12 cellular contexts compared by ENCODE assay signal in the genomic region with DNA sequence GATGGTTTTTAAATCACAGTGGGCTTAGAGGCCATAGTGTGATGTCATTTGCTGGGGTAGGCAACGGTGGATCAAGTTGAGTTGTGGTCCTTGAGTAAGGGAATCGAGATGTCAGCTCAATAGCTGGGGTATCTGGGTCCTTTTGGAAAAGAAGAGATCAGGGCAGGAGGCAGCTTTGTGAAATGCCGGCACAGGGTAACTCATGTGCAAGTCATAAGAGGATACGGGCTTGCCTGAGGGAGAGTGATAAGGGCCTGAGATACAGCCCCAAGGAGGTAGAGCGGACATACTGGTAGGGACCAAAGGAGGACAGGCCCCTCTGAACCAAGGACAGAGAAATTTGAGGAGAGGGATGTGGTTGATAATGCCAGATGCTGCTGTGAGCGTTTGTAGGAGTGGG. TPM values are rescaled to one million over a fixed set of nuclear protein-coding genes. Genes with fewer than 3 reads are reported as not detected.
DNase-seq lines count a peak whose midpoint lies in the region; ATAC-seq, FAIRE-seq and TF ChIP-seq lines count a peak whose summit lies in the region.
"Had no signal": no experiment of that assay in that cellular context is flagged by ENCODE, and none has a peak within 500 bp of the region (broad histone marks: within the 10 kb centered on the region; RNA-seq: fewer than 3 reads in every experiment).

No MANE protein-coding gene starts in this region.

- BruUV-seq in GM12878 (replicated peaks; lab: Mats Ljungman, UMichigan) = TSS peak; percentile 56

- no peak for TF ChIP-seq POLR2A in GM12878 (IDR thresholded peaks at IDR 0.05; ENCODE audit: low read depth, low read length)

- no peak overlapping the region for H3T11ph ChIP-seq in H9 (ENCODE audit: low read length)

- peaks cover 7% of the 10 kb centered on the region for H3K23me2 ChIP-seq in H9 (ENCODE audit: insufficient read length, low read depth, low read length, poor library complexity, severe bottlenecking)

- POLR2A ChIA-PET in AG04450 (lab: Yijun Ruan, JAX) = no interaction called here
- POLR2A ChIA-PET in GM12878 (lab: Charles Lee) = no interaction called here
- POLR2A ChIA-PET in naive thymus-derived CD4-positive, alpha-beta T cell (lab: Charles Lee) = no interaction called here

- no peak overlapping the region for H3K23ac ChIP-seq in H9 (ENCODE audit: insufficient read length, low read depth, low read length)

- TF ChIP-seq CTCF in AG04450 (IDR thresholded peaks at IDR 0.05; ENCODE audit: low read depth, low read length) (no peak), H9 (conservative IDR thresholded peaks at IDR 0.05) (no peak), GM12878 (IDR thresholded peaks at IDR 0.05 in 2 of 3, conservative IDR thresholded peaks at IDR 0.05 in 1 of 3; ENCODE audit: control insufficient read depth in 2 of 3, extremely low read depth in 1 of 3, insufficient read depth in 1 of 3, low read depth in 3 of 3, low read length in 3 of 3) (no peak), MM.1S (IDR thresholded peaks at IDR 0.05; ENCODE audit: low read length) (no peak)

- ATAC-seq in GM12878 (no peak), GM21786 (IDR thresholded peaks at IDR 0.05; ENCODE audit: unreplicated experiment) (no peak)
- ATAC-seq in naive thymus-derived CD4-positive, alpha-beta T cell = no peak

- H3K4me3 ChIP-seq in AG04450 (ENCODE audit: low read depth, low read length) (no peak overlapping the region), GM12878 (no peak overlapping the region), MM.1S (ENCODE audit: low read length) (no peak overlapping the region), SJCRH30 (no peak overlapping the region)
- H3K4me3 ChIP-seq in naive thymus-derived CD4-positive, alpha-beta T cell (ENCODE audit: low read length) = no peak overlapping the region

- peaks cover 53% of the 10 kb centered on the region for H3F3A ChIP-seq in MM.1S (ENCODE audit: insufficient read depth, low read length)

- H3K27ac Mint-ChIP-seq in H9 = peak overlapping the region in 2 of 3 experiments; percentile 45 to 73; a peak in 4 of 7 replicates
- peak overlapping the region; percentile 52 to 99 (median 89) for H3K27ac Mint-ChIP-seq in naive thymus-derived CD4-positive, alpha-beta T cell

- SMC1A ChIA-PET in GM12878 (lab: Charles Lee; ENCODE audit: uncharacterized antibody, unreplicated experiment) = no interaction called here

- H2AFZ ChIP-seq in H9 (ENCODE audit: low read length) (no peak overlapping the region), GM12878 (ENCODE audit: control insufficient read depth, low read depth, low read length) (no peak overlapping the region), MM.1S (ENCODE audit: low read length) (no peak overlapping the region)

- no peaks in the 10 kb centered on the region; the same call in none of the 2 replicates for H3K27me3 Mint-ChIP-seq in H9 (ENCODE audit: low read depth)
- H3K27me3 Mint-ChIP-seq in naive thymus-derived CD4-positive, alpha-beta T cell = no peaks in the 10 kb centered on the region

- TF ChIP-seq EP300 in GM12878 (IDR thresholded peaks at IDR 0.05; ENCODE audit: borderline replicate concordance in 1 of 2, control insufficient read depth in 1 of 2, low read depth in 2 of 2, low read length in 2 of 2) = no peak

- H2BK15ac ChIP-seq in H9 (ENCODE audit: low read depth, low read length) = no peak overlapping the region

- H3K79me2 ChIP-seq in H9 (ENCODE audit: insufficient read depth, low read length) (no peaks in the 10 kb centered on the region), GM12878 (ENCODE audit: control insufficient read depth, insufficient read depth, low read length) (no peaks in the 10 kb centered on the region), MM.1S (ENCODE audit: low read length) (peaks cover 43% of the 10 kb centered on the region)

- no peak overlapping the region for H3K56ac ChIP-seq in H9 (ENCODE audit: insufficient read length, low read depth, low read length)

- H3K27ac ChIP-seq in AG04450 (ENCODE audit: low read depth, low read length) (peak overlapping the region; percentile 94), H9 (ENCODE audit: insufficient read length, low read depth, low read length) (no peak overlapping the region), GM12878 (ENCODE audit: control insufficient read depth, insufficient read depth) (no peak overlapping the region), MM.1S (ENCODE audit: low read length) (no peak overlapping the region), SJCRH30 (no peak overlapping the region)
- H3K27ac ChIP-seq in naive thymus-derived CD4-positive, alpha-beta T cell (ENCODE audit: low read depth, low read length) = peak overlapping the region; percentile 96

- intact Hi-C loops in GM12878 (cut with micrococcal nuclease; ENCODE audit: unreplicated experiment) = no loop called here
- intact Hi-C loops in naive thymus-derived CD4-positive, alpha-beta T cell (cut with micrococcal nuclease) = no loop called here

- CTCF ChIA-PET in AG04450 (lab: Charles Lee) = no interaction called here
- CTCF ChIA-PET in GM12878 (lab: Yijun Ruan, JAX) = no interaction called here
- CTCF ChIA-PET in naive thymus-derived CD4-positive, alpha-beta T cell (lab: Charles Lee) = no interaction called here

- H2BK120ac ChIP-seq in H9 (ENCODE audit: low read depth, low read length, poor library complexity, severe bottlenecking) = no peak overlapping the region

- TF ChIP-seq RAD21 in GM12878 (IDR thresholded peaks at IDR 0.05; ENCODE audit: insufficient read depth, low read depth, low read length) = no peak

- H2BK5ac ChIP-seq in H9 (ENCODE audit: insufficient read length, low read length) = no peak overlapping the region

- H3K79me1 ChIP-seq in H9 (ENCODE audit: insufficient read depth, low read depth, low read length, poor library complexity, severe bottlenecking) = no peaks in the 10 kb centered on the region

- H4K20me1 ChIP-seq in H9 (ENCODE audit: control insufficient read depth, insufficient read depth, insufficient read length) = no peaks in the 10 kb centered on the region
- peaks cover 2% of the 10 kb centered on the region for H4K20me1 ChIP-seq in GM12878 (ENCODE audit: control insufficient read depth, insufficient read depth)
- peaks cover 35% of the 10 kb centered on the region for H4K20me1 ChIP-seq in MM.1S (ENCODE audit: insufficient read depth, low read length)

- RAD21 ChIA-PET in GM12878 (lab: Charles Lee; ENCODE audit: unreplicated experiment) = no interaction called here

- H3K9me2 ChIP-seq in MM.1S (replicated peaks; ENCODE audit: insufficient read depth, low read length) = no peaks in the 10 kb centered on the region

- no peak overlapping the region for H2BK12ac ChIP-seq in H9 (ENCODE audit: insufficient read length, low read depth, low read length)

- H3K36me3 Mint-ChIP-seq in H9 (ENCODE audit: insufficient read depth in 1 of 3, low read depth in 3 of 3) = peaks cover 53 to 72% (median 61%) of the 10 kb centered on the region in 3 experiments; a peak in 6 of 7 replicates
- H3K36me3 Mint-ChIP-seq in naive thymus-derived CD4-positive, alpha-beta T cell = peaks cover 8 to 36% (median 18%) of the 10 kb centered on the region in 5 donors

- H3K9me3 Mint-ChIP-seq in H9 = no peaks in the 10 kb centered on the region
- H3K9me3 Mint-ChIP-seq in naive thymus-derived CD4-positive, alpha-beta T cell = peaks cover 0 to 3% (median 0%) of the 10 kb centered on the region in 11 donors

- H3K36me3 ChIP-seq in GM12878 (ENCODE audit: control insufficient read depth in 2 of 2, insufficient read depth in 2 of 2, low read length in 1 of 2) (peaks cover 32 to 40% of the 10 kb centered on the region in 2 experiments), MM.1S (replicated peaks; ENCODE audit: insufficient read depth, low read length) (peaks cover 28% of the 10 kb centered on the region), SJCRH30 (peaks cover 64% of the 10 kb centered on the region)
- peaks cover 19 to 65% (median 30%) of the 10 kb centered on the region in 3 experiments for H3K36me3 ChIP-seq in naive thymus-derived CD4-positive, alpha-beta T cell (ENCODE audit: control insufficient read depth in 2 of 3, insufficient read depth in 3 of 3, low read length in 3 of 3)

- H3K27me3 ChIP-seq in AG04450 (ENCODE audit: control insufficient read depth, insufficient read depth, low read length) (no peaks in the 10 kb centered on the region), H9 (ENCODE audit: insufficient read depth, low read length) (no peaks in the 10 kb centered on the region), GM12878 (replicated peaks in 1 of 2; ENCODE audit: control insufficient read depth in 2 of 2, insufficient read depth in 2 of 2, low read length in 1 of 2) (no peaks in the 10 kb centered on the region), MM.1S (replicated peaks; ENCODE audit: insufficient read depth, low read length) (no peaks in the 10 kb centered on the region), SJCRH30 (no peaks in the 10 kb centered on the region)
- no peaks in the 10 kb centered on the region for H3K27me3 ChIP-seq in naive thymus-derived CD4-positive, alpha-beta T cell (ENCODE audit: control insufficient read depth in 2 of 2, insufficient read depth in 2 of 2, low read length in 2 of 2)

- DNase-seq in AG04450 (ENCODE audit: low read depth, low spot score) (no peak), H9 (no peak), GM12878 (ENCODE audit: low read depth, low spot score) (no peak), COLO829 (ENCODE audit: low spot score) (no peak), MM.1S (no peak), SJCRH30 (no peak)
- DNase-seq in naive thymus-derived CD4-positive, alpha-beta T cell = no peak
- DNase-seq: activated CD4-positive, alpha-beta T cell treated with anti-CD3 and anti-CD28 coated beads, Interleukin-2, amount 50 U/mL, for 48 hours; DMS53; NCI-H1092 had no signal

- H3K4ac ChIP-seq in H9 (ENCODE audit: low read depth, low read length) = no peak overlapping the region

- no peak overlapping the region for H3K4me2 ChIP-seq in H9 (ENCODE audit: insufficient read depth, insufficient read length, low read length)
- H3K4me2 ChIP-seq in GM12878 (ENCODE audit: control insufficient read depth, insufficient read depth) = no peak overlapping the region
- H3K4me2 ChIP-seq in MM.1S (ENCODE audit: low read depth, low read length) = no peak overlapping the region

- no peak for FAIRE-seq in GM12878 (lab: Jason Lieb, UNC)
- FAIRE-seq: colon had no signal

- no peaks in the 10 kb centered on the region for H3K4me1 ChIP-seq in H9 (ENCODE audit: insufficient read depth, low read length)
- H3K4me1 ChIP-seq in GM12878 (ENCODE audit: control insufficient read depth, insufficient read depth, low read length) = peaks cover 8% of the 10 kb centered on the region
- peaks cover 8 to 10% of the 10 kb centered on the region in 2 donors for H3K4me1 ChIP-seq in naive thymus-derived CD4-positive, alpha-beta T cell (ENCODE audit: control insufficient read depth in 2 of 2, insufficient read depth in 2 of 2, low read length in 2 of 2)
- H3K4me1 ChIP-seq in MM.1S (ENCODE audit: low read length) = 0 out of 2 replicates have a peak, but pooled peaks cover 4% of the 10 kb centered on the region
- peaks cover 7% of the 10 kb centered on the region; the same call in 1 of the 2 replicates for H3K4me1 ChIP-seq in SJCRH30

- H3K18ac ChIP-seq in H9 (ENCODE audit: insufficient read length, low read depth, low read length) = no peak overlapping the region

- peaks cover 25 to 30% of the 10 kb centered on the region in 2 experiments for H3K4me1 Mint-ChIP-seq in H9
- H3K4me1 Mint-ChIP-seq in naive thymus-derived CD4-positive, alpha-beta T cell = peaks cover 14 to 52% (median 19%) of the 10 kb centered on the region in 7 donors

- in situ Hi-C loops in GM12878 (cut with MboI) = no loop called here

- no peak overlapping the region for H3K14ac ChIP-seq in H9 (ENCODE audit: insufficient read depth, low read length)

- no peak overlapping the region for H3K4me3 Mint-ChIP-seq in H9
- H3K4me3 Mint-ChIP-seq in naive thymus-derived CD4-positive, alpha-beta T cell = peak overlapping the region in 1 of 10 donors; percentile 8

- H3K9ac ChIP-seq in H9 (ENCODE audit: extremely low read depth, insufficient read length, low read length) (no peak overlapping the region), GM12878 (ENCODE audit: control insufficient read depth, insufficient read depth, low read length) (no peak overlapping the region), MM.1S (ENCODE audit: low read length) (no peak overlapping the region)

- no CpG with 5 or more reads among the region's 6 CpGs for WGBS in H9 (ENCODE audit: extremely low coverage, insufficient read length, low lambda C conversion rate)
- 81% methylated on average over 6 of the region's 6 CpGs for WGBS in GM12878 (ENCODE audit: insufficient coverage, insufficient replicate concordance, low lambda C conversion rate, missing lambda C conversion rate)

- H4K5ac ChIP-seq in H9 (ENCODE audit: insufficient read length, low read depth, low read length) = no peak overlapping the region

- no peak overlapping the region for H2AK5ac ChIP-seq in H9 (ENCODE audit: insufficient read length, low read length)

- H3K9me3 ChIP-seq in AG04450 (ENCODE audit: control insufficient read depth, insufficient read depth, low read length) (no peaks in the 10 kb centered on the region), H9 (ENCODE audit: control insufficient read depth, low read depth, low read length) (no peaks in the 10 kb centered on the region), GM12878 (replicated peaks; ENCODE audit: control insufficient read depth, insufficient read depth, low read length) (no peaks in the 10 kb centered on the region), MM.1S (replicated peaks; ENCODE audit: insufficient read depth, low read length) (no peaks in the 10 kb centered on the region), SJCRH30 (replicated peaks) (no peaks in the 10 kb centered on the region)
- H3K9me3 ChIP-seq in naive thymus-derived CD4-positive, alpha-beta T cell (ENCODE audit: control insufficient read depth in 2 of 3, low read length in 3 of 3) = no peaks in the 10 kb centered on the region

- H2BK20ac ChIP-seq in H9 (ENCODE audit: low read depth, low read length, poor library complexity, severe bottlenecking) = no peak overlapping the region

- no peak overlapping the region for H4K8ac ChIP-seq in H9 (replicated peaks; ENCODE audit: insufficient read length, low read depth, low read length)

- no peak overlapping the region for H4K91ac ChIP-seq in H9 (ENCODE audit: insufficient read length, low read depth, low read length)

RNA-seq across cellular contexts. Expression of a gene that starts 4.2 kb away (rescaled TPM):
- polyA plus RNA-seq in AG04450 (2011; rRNA removed) = 8.5 and 9.3 TPM in 2 replicates
- 13.3 and 13.7 TPM in 2 replicates for polyA minus RNA-seq in AG04450 (2011; rRNA and poly(A)+ RNA removed)
- 14.4 and 15.5 TPM in 2 replicates for total RNA-seq in H9 (2021)
- total RNA-seq in GM12878 (2013; cell fraction: nucleolus; rRNA removed) = 11.0 and 11.8 TPM in 2 replicates
- total RNA-seq in GM12878 (2014; rRNA removed) = 4.0 and 4.5 TPM in 2 replicates
- 1.4 and 1.9 TPM in 2 replicates for total RNA-seq in GM12878 (2014; rRNA removed; fragmentation: Illumina TruSeq; extraction: Trizol)
- 3.0 and 5.0 TPM in 2 replicates for total RNA-seq in GM12878 (2021)
- 1.5 TPM for polyA plus RNA-seq in GM12878 (2011; ENCODE audit: low read depth)
- 0.17 and 0.42 TPM in 2 replicates for polyA plus RNA-seq in GM12878 (2011; rRNA removed)
- 0.45 and 0.77 TPM in 2 replicates for polyA plus RNA-seq in GM12878 (2011; cell fraction: cytosol; rRNA removed)
- polyA plus RNA-seq in GM12878 (2011; cell fraction: nucleus; rRNA removed) = 1.0 and 1.5 TPM in 2 replicates
- 2.1 and 3.3 TPM in 2 replicates for polyA plus RNA-seq in GM12878 (2012)
- polyA plus RNA-seq in GM12878 (2014; fragmentation: Illumina TruSeq; extraction: Trizol) = 0.74 and 1.4 TPM in 2 replicates
- under 1 TPM; 0.31 to 0.47 TPM for polyA plus RNA-seq in GM12878 (2014; fragmentation: Nextera tagmentation; extraction: Ambion mirVana)
- polyA plus RNA-seq in GM12878 (2014; rRNA removed) = 4.5 and 5.1 TPM in 2 replicates
- polyA plus RNA-seq in GM12878 (2016; fragmentation: Nextera tagmentation; extraction: Ambion mirVana) = 1 to 10 TPM; 1.0 to 1.7 TPM
- 0.15 and 0.72 TPM in 2 replicates for polyA minus RNA-seq in GM12878 (2011; rRNA and poly(A)+ RNA removed)
- not detected in 2 replicates for polyA minus RNA-seq in GM12878 (2011; cell fraction: cytosol; rRNA and poly(A)+ RNA removed)
- polyA minus RNA-seq in GM12878 (2011; cell fraction: nucleus; rRNA and poly(A)+ RNA removed) = 0.36 and 3.0 TPM in 2 replicates
- 10 to 100 TPM in 3 of 5 experiments, 1 to 10 TPM in 2; 5.7 to 13.4 (median 10.3) TPM for total RNA-seq in naive thymus-derived CD4-positive, alpha-beta T cell
- polyA plus RNA-seq in naive thymus-derived CD4-positive, alpha-beta T cell = 1 to 10 TPM; 2.2 to 2.5 TPM
- 4.8 and 5.9 TPM in 2 replicates for total RNA-seq in SJCRH30 (2014; rRNA removed; shearing (Covaris generic))

RNA-seq across cellular contexts. Expression of a gene that starts 18.8 kb away (rescaled TPM):
- polyA plus RNA-seq in AG04450 (2011; rRNA removed) = 191 and 224 TPM in 2 replicates
- polyA minus RNA-seq in AG04450 (2011; rRNA and poly(A)+ RNA removed) = 269 and 272 TPM in 2 replicates
- 532 and 544 TPM in 2 replicates for total RNA-seq in H9 (2021)
- total RNA-seq in GM12878 (2013; cell fraction: nucleolus; rRNA removed) = 106 and 122 TPM in 2 replicates
- 228 and 252 TPM in 2 replicates for total RNA-seq in GM12878 (2014; rRNA removed)
- total RNA-seq in GM12878 (2014; rRNA removed; fragmentation: Illumina TruSeq; extraction: Trizol) = 122 and 128 TPM in 2 replicates
- total RNA-seq in GM12878 (2021) = 454 and 462 TPM in 2 replicates
- 106 TPM for polyA plus RNA-seq in GM12878 (2011; ENCODE audit: low read depth)
- polyA plus RNA-seq in GM12878 (2011; rRNA removed) = 62.1 and 222 TPM in 2 replicates
- polyA plus RNA-seq in GM12878 (2011; cell fraction: cytosol; rRNA removed) = 204 and 234 TPM in 2 replicates
- 249 and 346 TPM in 2 replicates for polyA plus RNA-seq in GM12878 (2011; cell fraction: nucleus; rRNA removed)
- polyA plus RNA-seq in GM12878 (2012) = 133 and 185 TPM in 2 replicates
- 153 and 254 TPM in 2 replicates for polyA plus RNA-seq in GM12878 (2014; fragmentation: Illumina TruSeq; extraction: Trizol)
- 10 to 100 TPM in 1 of 2 experiments, 1 to 10 TPM in 1; 5.7 to 12.9 TPM for polyA plus RNA-seq in GM12878 (2014; fragmentation: Nextera tagmentation; extraction: Ambion mirVana)
- polyA plus RNA-seq in GM12878 (2014; rRNA removed) = 210 and 265 TPM in 2 replicates
- 100 to 1,000 TPM; 281 to 283 TPM for polyA plus RNA-seq in GM12878 (2016; fragmentation: Nextera tagmentation; extraction: Ambion mirVana)
- polyA minus RNA-seq in GM12878 (2011; rRNA and poly(A)+ RNA removed) = 206 and 264 TPM in 2 replicates
- polyA minus RNA-seq in GM12878 (2011; cell fraction: cytosol; rRNA and poly(A)+ RNA removed) = 130 and 143 TPM in 2 replicates
- polyA minus RNA-seq in GM12878 (2011; cell fraction: nucleus; rRNA and poly(A)+ RNA removed) = 61.2 and 130 TPM in 2 replicates
- total RNA-seq in naive thymus-derived CD4-positive, alpha-beta T cell = 100 to 1,000 TPM; 200 to 341 (median 256) TPM
- polyA plus RNA-seq in naive thymus-derived CD4-positive, alpha-beta T cell = 10 to 100 TPM; 19.1 to 59.1 TPM
- 304 and 312 TPM in 2 replicates for total RNA-seq in SJCRH30 (2014; rRNA removed; shearing (Covaris generic))

RNA-seq across cellular contexts. Expression of a gene that starts 28.2 kb away (rescaled TPM):
- polyA plus RNA-seq in AG04450 (2011; rRNA removed) (1.7 and 2.1 TPM in 2 replicates), GM12878 (2011; rRNA removed) (0.22 and 0.80 TPM in 2 replicates), GM12878 (2014; fragmentation: Illumina TruSeq; extraction: Trizol) (0.89 and 1.1 TPM in 2 replicates), GM12878 (2014; fragmentation: Nextera tagmentation; extraction: Ambion mirVana) (under 1 TPM in 1 of 2 experiments, not detected in 1; 0.13 TPM), GM12878 (2014; rRNA removed) (2.4 and 2.5 TPM in 2 replicates), GM12878 (2016; fragmentation: Nextera tagmentation; extraction: Ambion mirVana) (under 1 TPM; 0.73 to 0.79 TPM)
- polyA minus RNA-seq in AG04450 (2011; rRNA and poly(A)+ RNA removed) = 6.6 and 7.0 TPM in 2 replicates
- total RNA-seq in H9 (2021) (17.2 and 19.5 TPM in 2 replicates), GM12878 (2014; rRNA removed) (1.4 and 1.5 TPM in 2 replicates), GM12878 (2014; rRNA removed; fragmentation: Illumina TruSeq; extraction: Trizol) (0.85 and 1.0 TPM in 2 replicates), GM12878 (2021) (1.7 and 2.6 TPM in 2 replicates)
- 3.0 and 3.7 TPM in 2 replicates for total RNA-seq in GM12878 (2013; cell fraction: nucleolus; rRNA removed)
- polyA plus RNA-seq in GM12878 (2011; ENCODE audit: low read depth) = 0.60 TPM
- 0.39 and 0.79 TPM in 2 replicates for polyA plus RNA-seq in GM12878 (2011; cell fraction: cytosol; rRNA removed)
- 6.9 and 9.4 TPM in 2 replicates for polyA plus RNA-seq in GM12878 (2011; cell fraction: nucleus; rRNA removed)
- polyA plus RNA-seq in GM12878 (2012) = 0.77 and 0.91 TPM in 2 replicates
- 1.0 and 1.9 TPM in 2 replicates for polyA minus RNA-seq in GM12878 (2011; rRNA and poly(A)+ RNA removed)
- 0.62 TPM in 1 of 2 replicates, not detected in the other for polyA minus RNA-seq in GM12878 (2011; cell fraction: cytosol; rRNA and poly(A)+ RNA removed)
- 4.8 and 9.9 TPM in 2 replicates for polyA minus RNA-seq in GM12878 (2011; cell fraction: nucleus; rRNA and poly(A)+ RNA removed)
- total RNA-seq in naive thymus-derived CD4-positive, alpha-beta T cell = 1 to 10 TPM; 3.5 to 6.0 (median 5.0) TPM
- polyA plus RNA-seq in naive thymus-derived CD4-positive, alpha-beta T cell = 1 to 10 TPM in 1 of 2 donors, under 1 TPM in 1; 0.91 to 1.1 TPM
- 4.1 and 5.5 TPM in 2 replicates for total RNA-seq in SJCRH30 (2014; rRNA removed; shearing (Covaris generic))

RNA-seq across cellular contexts. Expression of a gene that starts 28.3 kb away (rescaled TPM):
- 81.2 and 94.4 TPM in 2 replicates for polyA plus RNA-seq in AG04450 (2011; rRNA removed)
- polyA minus RNA-seq in AG04450 (2011; rRNA and poly(A)+ RNA removed) = 36.9 and 42.9 TPM in 2 replicates
- 115 and 122 TPM in 2 replicates for total RNA-seq in H9 (2021)
- 75.3 and 82.0 TPM in 2 replicates for total RNA-seq in GM12878 (2013; cell fraction: nucleolus; rRNA removed)
- 101 and 110 TPM in 2 replicates for total RNA-seq in GM12878 (2014; rRNA removed)
- total RNA-seq in GM12878 (2014; rRNA removed; fragmentation: Illumina TruSeq; extraction: Trizol) = 105 and 110 TPM in 2 replicates
- total RNA-seq in GM12878 (2021) = 74.2 and 81.1 TPM in 2 replicates
- 51.1 TPM for polyA plus RNA-seq in GM12878 (2011; ENCODE audit: low read depth)
- 295 and 342 TPM in 2 replicates for polyA plus RNA-seq in GM12878 (2011; rRNA removed)
- polyA plus RNA-seq in GM12878 (2011; cell fraction: cytosol; rRNA removed) = 190 and 323 TPM in 2 replicates
- polyA plus RNA-seq in GM12878 (2011; cell fraction: nucleus; rRNA removed) = 183 and 205 TPM in 2 replicates
- 77.9 and 103 TPM in 2 replicates for polyA plus RNA-seq in GM12878 (2012)
- polyA plus RNA-seq in GM12878 (2014; fragmentation: Illumina TruSeq; extraction: Trizol) = 112 and 141 TPM in 2 replicates
- polyA plus RNA-seq in GM12878 (2014; fragmentation: Nextera tagmentation; extraction: Ambion mirVana) = 100 to 1,000 TPM; 356 to 357 TPM
- polyA plus RNA-seq in GM12878 (2014; rRNA removed) = 134 and 136 TPM in 2 replicates
- 100 to 1,000 TPM; 146 TPM for polyA plus RNA-seq in GM12878 (2016; fragmentation: Nextera tagmentation; extraction: Ambion mirVana)
- polyA minus RNA-seq in GM12878 (2011; rRNA and poly(A)+ RNA removed) = 92.3 and 104 TPM in 2 replicates
- 37.6 and 38.4 TPM in 2 replicates for polyA minus RNA-seq in GM12878 (2011; cell fraction: cytosol; rRNA and poly(A)+ RNA removed)
- polyA minus RNA-seq in GM12878 (2011; cell fraction: nucleus; rRNA and poly(A)+ RNA removed) = 34.7 and 52.0 TPM in 2 replicates
- total RNA-seq in naive thymus-derived CD4-positive, alpha-beta T cell = 100 to 1,000 TPM in 1 of 5 experiments, 10 to 100 TPM in 4; 34.9 to 112 (median 56.6) TPM
- polyA plus RNA-seq in naive thymus-derived CD4-positive, alpha-beta T cell = 10 to 100 TPM; 69.2 to 74.9 TPM
- total RNA-seq in SJCRH30 (2014; rRNA removed; shearing (Covaris generic)) = 86.8 and 91.6 TPM in 2 replicates

RNA-seq across cellular contexts. Expression of a gene that starts 34.1 kb away (rescaled TPM):
- polyA plus RNA-seq in AG04450 (2011; rRNA removed) = 318 and 363 TPM in 2 replicates
- polyA minus RNA-seq in AG04450 (2011; rRNA and poly(A)+ RNA removed) = 639 and 713 TPM in 2 replicates
- total RNA-seq in H9 (2021) = 337 and 344 TPM in 2 replicates
- 88.7 and 105 TPM in 2 replicates for total RNA-seq in GM12878 (2013; cell fraction: nucleolus; rRNA removed)
- total RNA-seq in GM12878 (2014; rRNA removed) = 247 and 268 TPM in 2 replicates
- 167 and 176 TPM in 2 replicates for total RNA-seq in GM12878 (2014; rRNA removed; fragmentation: Illumina TruSeq; extraction: Trizol)
- total RNA-seq in GM12878 (2021) = 225 and 235 TPM in 2 replicates
- polyA plus RNA-seq in GM12878 (2011; ENCODE audit: low read depth) = 66.1 TPM
- 94.2 and 168 TPM in 2 replicates for polyA plus RNA-seq in GM12878 (2011; rRNA removed)
- polyA plus RNA-seq in GM12878 (2011; cell fraction: cytosol; rRNA removed) = 200 and 254 TPM in 2 replicates
- polyA plus RNA-seq in GM12878 (2011; cell fraction: nucleus; rRNA removed) = 192 and 222 TPM in 2 replicates
- polyA plus RNA-seq in GM12878 (2012) = 103 and 128 TPM in 2 replicates
- polyA plus RNA-seq in GM12878 (2014; fragmentation: Illumina TruSeq; extraction: Trizol) = 144 and 205 TPM in 2 replicates
- polyA plus RNA-seq in GM12878 (2014; fragmentation: Nextera tagmentation; extraction: Ambion mirVana) = 100 to 1,000 TPM; 103 to 111 TPM
- 188 and 189 TPM in 2 replicates for polyA plus RNA-seq in GM12878 (2014; rRNA removed)
- 100 to 1,000 TPM; 471 to 515 TPM for polyA plus RNA-seq in GM12878 (2016; fragmentation: Nextera tagmentation; extraction: Ambion mirVana)
- polyA minus RNA-seq in GM12878 (2011; rRNA and poly(A)+ RNA removed) = 297 and 298 TPM in 2 replicates
- polyA minus RNA-seq in GM12878 (2011; cell fraction: cytosol; rRNA and poly(A)+ RNA removed) = 105 and 156 TPM in 2 replicates
- 70.0 and 114 TPM in 2 replicates for polyA minus RNA-seq in GM12878 (2011; cell fraction: nucleus; rRNA and poly(A)+ RNA removed)
- total RNA-seq in naive thymus-derived CD4-positive, alpha-beta T cell = 100 to 1,000 TPM; 139 to 204 (median 149) TPM
- polyA plus RNA-seq in naive thymus-derived CD4-positive, alpha-beta T cell = 100 to 1,000 TPM; 181 to 200 TPM
- total RNA-seq in SJCRH30 (2014; rRNA removed; shearing (Covaris generic)) = 302 TPM in 2 replicates

Comparison
In these comparisons a context has a peak if more than half of its experiments do, and no peak if none do; other contexts are left out.
1. H3K27ac ChIP-seq: peak in AG04450 (single experiment) and naive thymus-derived CD4-positive, alpha-beta T cell (single experiment); none in H9 (single experiment), GM12878 (single experiment), MM.1S (single experiment) and SJCRH30 (single experiment).